ENCODE assay signal across 8 cellular contexts in the genomic region with DNA sequence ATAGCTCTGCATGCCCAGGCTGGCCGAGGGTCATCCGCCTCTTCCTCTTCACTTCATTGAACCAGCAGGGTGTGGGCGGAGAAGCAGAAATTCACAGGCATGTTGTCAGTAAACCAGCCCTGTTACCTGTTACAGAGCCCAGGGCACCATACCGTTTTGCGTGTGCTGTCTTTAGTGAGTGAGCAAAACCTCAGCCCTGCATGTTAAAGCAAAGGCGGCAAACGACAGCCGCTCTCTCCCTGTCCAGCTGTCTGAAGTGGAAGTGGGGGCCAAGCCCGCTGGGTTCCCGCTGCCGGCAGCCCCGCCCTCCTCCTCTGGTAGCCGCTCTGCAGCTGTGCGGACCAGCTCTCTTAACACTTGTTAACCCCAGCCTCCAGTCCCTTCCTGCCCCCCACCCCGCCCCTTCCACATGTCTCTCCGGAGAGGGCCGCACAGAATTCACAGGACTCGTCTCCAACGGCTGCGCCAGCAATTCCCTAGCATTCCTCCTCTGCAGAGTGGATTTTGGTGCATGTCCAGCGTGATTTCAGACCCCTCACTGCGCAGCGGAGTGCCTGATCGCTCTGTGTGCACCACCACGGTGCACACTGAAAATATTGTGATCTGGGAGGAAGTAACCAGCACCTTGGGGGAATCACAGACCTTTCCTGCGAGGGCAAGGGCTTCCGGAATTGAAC.
A peak's percentile ranks its signal among the peaks of the same experiment; 100 is the strongest.
DNase-seq lines count a peak whose midpoint lies in the region; ATAC-seq and TF ChIP-seq lines count a peak whose summit lies in the region.

No MANE protein-coding gene starts in this region.

- TF ChIP-seq CTCF in nephron progenitor cell (IDR thresholded peaks at IDR 0.05) = no peak

- peak overlapping the region; percentile 85 for H3K27ac Mint-ChIP-seq in nephron progenitor cell

- DNase-seq in Ammon's horn (ENCODE audit: low spot score) (peak; percentile 71), NCI-H524 (lab: John Stamatoyannopoulos, UW) (peak; percentile 59 to 88), fibroblast of gingiva (ENCODE audit: low read depth) (peak; percentile 51), nephron progenitor cell (peak; percentile 63), T-helper 2 cell (no peak)
- DNase-seq in stimulated activated CD4-positive, alpha-beta T cell treated with anti-CD3 and anti-CD28 coated beads, Interleukin-4, amount 100 ng/mL, for 1 hour = no peak

- H3K4me1 Mint-ChIP-seq in nephron progenitor cell = peaks cover 71% of the 10 kb centered on the region

- ATAC-seq in HG03025 (IDR thresholded peaks at IDR 0.05; ENCODE audit: low FRiP score, unreplicated experiment) (no peak), GM21447 (IDR thresholded peaks at IDR 0.05; ENCODE audit: unreplicated experiment) (no peak)

- H3K9me3 Mint-ChIP-seq in nephron progenitor cell = no peaks in the 10 kb centered on the region

- no peaks in the 10 kb centered on the region for H3K36me3 Mint-ChIP-seq in nephron progenitor cell (ENCODE audit: low read depth)

- peaks cover 2% of the 10 kb centered on the region for H3K27me3 Mint-ChIP-seq in nephron progenitor cell (ENCODE audit: low read depth, poor library complexity)

- H3K4me3 Mint-ChIP-seq in nephron progenitor cell = peak overlapping the region; percentile 58

Comparison
In these comparisons a context has a peak if more than half of its experiments do, and no peak if none do; other contexts are left out.
1. DNase-seq: peak in Ammon's horn (single experiment), NCI-H524 (2 of 2), fibroblast of gingiva (single experiment) and nephron progenitor cell (single experiment); none in stimulated activated CD4-positive, alpha-beta T cell treated with anti-CD3 and anti-CD28 coated beads, Interleukin-4, amount 100 ng/mL, for 1 hour (single experiment) and T-helper 2 cell (0 of 5).